ENCODE assay signal across 1 cellular context in the genomic region with DNA sequence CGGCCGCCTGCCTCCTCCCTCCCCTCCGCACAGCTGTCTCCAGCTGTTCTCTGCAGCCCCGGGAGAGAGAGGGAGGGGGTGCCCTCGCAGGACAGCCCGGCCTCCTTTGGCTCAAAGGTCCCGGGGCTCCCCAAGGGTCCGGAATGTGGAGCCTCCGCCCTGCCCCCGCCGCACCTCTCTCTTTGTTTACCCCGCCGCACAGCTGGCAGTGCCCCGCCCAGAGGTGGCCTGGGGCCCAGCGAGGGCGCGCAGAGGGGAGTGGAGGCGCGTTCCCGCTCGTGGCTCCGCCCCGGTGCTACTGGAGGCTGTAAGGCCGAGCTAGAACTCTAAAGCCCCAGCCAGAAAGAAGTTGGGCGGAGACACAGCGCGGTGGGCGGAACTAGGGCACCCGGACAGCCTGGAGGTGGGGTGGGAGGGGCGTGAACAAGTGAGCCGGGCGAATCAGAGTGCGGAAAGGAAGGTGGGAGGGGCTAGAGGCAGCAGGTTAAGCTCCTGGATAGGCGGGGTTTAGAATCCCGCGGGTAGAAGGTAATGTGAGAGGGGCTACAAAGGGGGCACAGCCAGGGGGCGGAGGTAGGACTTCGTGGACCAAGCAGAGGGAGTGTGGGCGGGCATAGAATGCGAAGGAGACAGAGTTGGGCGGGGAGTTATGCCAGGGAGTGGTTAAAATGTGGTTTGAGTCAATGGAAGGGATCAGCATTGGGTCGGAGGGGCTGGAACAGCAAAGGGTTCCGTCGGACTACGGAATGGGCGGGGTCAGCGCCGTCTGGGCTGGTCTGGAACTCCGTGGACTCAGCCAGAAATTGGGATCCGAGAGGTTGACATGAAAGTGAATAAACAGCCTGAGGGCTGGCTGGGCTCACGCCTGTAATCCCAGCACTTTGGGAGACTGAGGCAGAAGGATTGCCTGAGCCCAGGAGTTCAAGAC.
TF ChIP-seq lines count a peak whose summit lies in the region.

No MANE protein-coding gene starts in this region.

TF ChIP-seq in K562, 482 proteins besides CTCF, POLR2A, EP300 and RAD21 (continued from another document and continues in another):
- TF ChIP-seq, protein P1, sequence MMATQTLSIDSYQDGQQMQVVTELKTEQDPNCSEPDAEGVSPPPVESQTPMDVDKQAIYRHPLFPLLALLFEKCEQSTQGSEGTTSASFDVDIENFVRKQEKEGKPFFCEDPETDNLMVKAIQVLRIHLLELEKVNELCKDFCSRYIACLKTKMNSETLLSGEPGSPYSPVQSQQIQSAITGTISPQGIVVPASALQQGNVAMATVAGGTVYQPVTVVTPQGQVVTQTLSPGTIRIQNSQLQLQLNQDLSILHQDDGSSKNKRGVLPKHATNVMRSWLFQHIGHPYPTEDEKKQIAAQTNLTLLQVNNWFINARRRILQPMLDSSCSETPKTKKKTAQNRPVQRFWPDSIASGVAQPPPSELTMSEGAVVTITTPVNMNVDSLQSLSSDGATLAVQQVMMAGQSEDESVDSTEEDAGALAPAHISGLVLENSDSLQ (IDR thresholded peaks at IDR 0.05): 0 out of 2 replicates have a peak, but pooled peaks have one; percentile 26
- peak; percentile 75 for TF ChIP-seq CTBP1 (IDR thresholded peaks at IDR 0.05; ENCODE audit: borderline replicate concordance)
- 0 out of 2 replicates have a peak, but pooled peaks have one; percentile 28 for TF ChIP-seq BHLHE40 (IDR thresholded peaks at IDR 0.05; ENCODE audit: low read length)
- TF ChIP-seq FOXJ2 (tag; IDR thresholded peaks at IDR 0.05): peak; percentile 66; the same call in 1 of the 2 replicates
- TF ChIP-seq, protein P2, sequence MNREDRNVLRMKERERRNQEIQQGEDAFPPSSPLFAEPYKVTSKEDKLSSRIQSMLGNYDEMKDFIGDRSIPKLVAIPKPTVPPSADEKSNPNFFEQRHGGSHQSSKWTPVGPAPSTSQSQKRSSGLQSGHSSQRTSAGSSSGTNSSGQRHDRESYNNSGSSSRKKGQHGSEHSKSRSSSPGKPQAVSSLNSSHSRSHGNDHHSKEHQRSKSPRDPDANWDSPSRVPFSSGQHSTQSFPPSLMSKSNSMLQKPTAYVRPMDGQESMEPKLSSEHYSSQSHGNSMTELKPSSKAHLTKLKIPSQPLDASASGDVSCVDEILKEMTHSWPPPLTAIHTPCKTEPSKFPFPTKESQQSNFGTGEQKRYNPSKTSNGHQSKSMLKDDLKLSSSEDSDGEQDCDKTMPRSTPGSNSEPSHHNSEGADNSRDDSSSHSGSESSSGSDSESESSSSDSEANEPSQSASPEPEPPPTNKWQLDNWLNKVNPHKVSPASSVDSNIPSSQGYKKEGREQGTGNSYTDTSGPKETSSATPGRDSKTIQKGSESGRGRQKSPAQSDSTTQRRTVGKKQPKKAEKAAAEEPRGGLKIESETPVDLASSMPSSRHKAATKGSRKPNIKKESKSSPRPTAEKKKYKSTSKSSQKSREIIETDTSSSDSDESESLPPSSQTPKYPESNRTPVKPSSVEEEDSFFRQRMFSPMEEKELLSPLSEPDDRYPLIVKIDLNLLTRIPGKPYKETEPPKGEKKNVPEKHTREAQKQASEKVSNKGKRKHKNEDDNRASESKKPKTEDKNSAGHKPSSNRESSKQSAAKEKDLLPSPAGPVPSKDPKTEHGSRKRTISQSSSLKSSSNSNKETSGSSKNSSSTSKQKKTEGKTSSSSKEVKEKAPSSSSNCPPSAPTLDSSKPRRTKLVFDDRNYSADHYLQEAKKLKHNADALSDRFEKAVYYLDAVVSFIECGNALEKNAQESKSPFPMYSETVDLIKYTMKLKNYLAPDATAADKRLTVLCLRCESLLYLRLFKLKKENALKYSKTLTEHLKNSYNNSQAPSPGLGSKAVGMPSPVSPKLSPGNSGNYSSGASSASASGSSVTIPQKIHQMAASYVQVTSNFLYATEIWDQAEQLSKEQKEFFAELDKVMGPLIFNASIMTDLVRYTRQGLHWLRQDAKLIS (CRISPR knock-in tag; IDR thresholded peaks at IDR 0.05): peak; percentile 52; the same call in 1 of the 2 replicates
- TF ChIP-seq, protein P3, sequence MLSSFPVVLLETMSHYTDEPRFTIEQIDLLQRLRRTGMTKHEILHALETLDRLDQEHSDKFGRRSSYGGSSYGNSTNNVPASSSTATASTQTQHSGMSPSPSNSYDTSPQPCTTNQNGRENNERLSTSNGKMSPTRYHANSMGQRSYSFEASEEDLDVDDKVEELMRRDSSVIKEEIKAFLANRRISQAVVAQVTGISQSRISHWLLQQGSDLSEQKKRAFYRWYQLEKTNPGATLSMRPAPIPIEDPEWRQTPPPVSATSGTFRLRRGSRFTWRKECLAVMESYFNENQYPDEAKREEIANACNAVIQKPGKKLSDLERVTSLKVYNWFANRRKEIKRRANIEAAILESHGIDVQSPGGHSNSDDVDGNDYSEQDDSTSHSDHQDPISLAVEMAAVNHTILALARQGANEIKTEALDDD (IDR thresholded peaks at IDR 0.05): peak; percentile 12; the same call in 1 of the 2 replicates
- TF ChIP-seq ZNF282 (CRISPR knock-in tag; IDR thresholded peaks at IDR 0.05): no peak
- TF ChIP-seq NR2C2 (CRISPR knock-in tag; IDR thresholded peaks at IDR 0.05): no peak
- TF ChIP-seq NR2C2 (tag; IDR thresholded peaks at IDR 0.05): no peak; the same call in 1 of the 2 replicates
- peak; percentile 44; the same call in 1 of the 2 replicates for TF ChIP-seq MTA3 (IDR thresholded peaks at IDR 0.05; ENCODE audit: borderline replicate concordance)
- TF ChIP-seq, protein P4, sequence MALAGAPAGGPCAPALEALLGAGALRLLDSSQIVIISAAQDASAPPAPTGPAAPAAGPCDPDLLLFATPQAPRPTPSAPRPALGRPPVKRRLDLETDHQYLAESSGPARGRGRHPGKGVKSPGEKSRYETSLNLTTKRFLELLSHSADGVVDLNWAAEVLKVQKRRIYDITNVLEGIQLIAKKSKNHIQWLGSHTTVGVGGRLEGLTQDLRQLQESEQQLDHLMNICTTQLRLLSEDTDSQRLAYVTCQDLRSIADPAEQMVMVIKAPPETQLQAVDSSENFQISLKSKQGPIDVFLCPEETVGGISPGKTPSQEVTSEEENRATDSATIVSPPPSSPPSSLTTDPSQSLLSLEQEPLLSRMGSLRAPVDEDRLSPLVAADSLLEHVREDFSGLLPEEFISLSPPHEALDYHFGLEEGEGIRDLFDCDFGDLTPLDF (CRISPR knock-in tag; IDR thresholded peaks at IDR 0.05): peak; percentile 68; the same call in 1 of the 2 replicates
- TF ChIP-seq HMGN3 (IDR thresholded peaks at IDR 0.05; ENCODE audit: borderline replicate concordance, extremely low read depth, insufficient read length, low read depth, low read length): peak; percentile 74
- TF ChIP-seq ZNF75A (CRISPR knock-in tag; IDR thresholded peaks at IDR 0.05): no peak
- TF ChIP-seq, protein P5, sequence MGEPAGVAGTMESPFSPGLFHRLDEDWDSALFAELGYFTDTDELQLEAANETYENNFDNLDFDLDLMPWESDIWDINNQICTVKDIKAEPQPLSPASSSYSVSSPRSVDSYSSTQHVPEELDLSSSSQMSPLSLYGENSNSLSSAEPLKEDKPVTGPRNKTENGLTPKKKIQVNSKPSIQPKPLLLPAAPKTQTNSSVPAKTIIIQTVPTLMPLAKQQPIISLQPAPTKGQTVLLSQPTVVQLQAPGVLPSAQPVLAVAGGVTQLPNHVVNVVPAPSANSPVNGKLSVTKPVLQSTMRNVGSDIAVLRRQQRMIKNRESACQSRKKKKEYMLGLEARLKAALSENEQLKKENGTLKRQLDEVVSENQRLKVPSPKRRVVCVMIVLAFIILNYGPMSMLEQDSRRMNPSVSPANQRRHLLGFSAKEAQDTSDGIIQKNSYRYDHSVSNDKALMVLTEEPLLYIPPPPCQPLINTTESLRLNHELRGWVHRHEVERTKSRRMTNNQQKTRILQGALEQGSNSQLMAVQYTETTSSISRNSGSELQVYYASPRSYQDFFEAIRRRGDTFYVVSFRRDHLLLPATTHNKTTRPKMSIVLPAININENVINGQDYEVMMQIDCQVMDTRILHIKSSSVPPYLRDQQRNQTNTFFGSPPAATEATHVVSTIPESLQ (CRISPR knock-in tag; IDR thresholded peaks at IDR 0.05): peak; percentile 15; the same call in 1 of the 2 replicates
- TF ChIP-seq, protein P6, sequence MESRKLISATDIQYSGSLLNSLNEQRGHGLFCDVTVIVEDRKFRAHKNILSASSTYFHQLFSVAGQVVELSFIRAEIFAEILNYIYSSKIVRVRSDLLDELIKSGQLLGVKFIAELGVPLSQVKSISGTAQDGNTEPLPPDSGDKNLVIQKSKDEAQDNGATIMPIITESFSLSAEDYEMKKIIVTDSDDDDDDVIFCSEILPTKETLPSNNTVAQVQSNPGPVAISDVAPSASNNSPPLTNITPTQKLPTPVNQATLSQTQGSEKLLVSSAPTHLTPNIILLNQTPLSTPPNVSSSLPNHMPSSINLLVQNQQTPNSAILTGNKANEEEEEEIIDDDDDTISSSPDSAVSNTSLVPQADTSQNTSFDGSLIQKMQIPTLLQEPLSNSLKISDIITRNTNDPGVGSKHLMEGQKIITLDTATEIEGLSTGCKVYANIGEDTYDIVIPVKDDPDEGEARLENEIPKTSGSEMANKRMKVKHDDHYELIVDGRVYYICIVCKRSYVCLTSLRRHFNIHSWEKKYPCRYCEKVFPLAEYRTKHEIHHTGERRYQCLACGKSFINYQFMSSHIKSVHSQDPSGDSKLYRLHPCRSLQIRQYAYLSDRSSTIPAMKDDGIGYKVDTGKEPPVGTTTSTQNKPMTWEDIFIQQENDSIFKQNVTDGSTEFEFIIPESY (CRISPR knock-in tag; IDR thresholded peaks at IDR 0.05): 0 out of 2 replicates have a peak, but pooled peaks have one; percentile 41
- TF ChIP-seq ZFP30 (CRISPR knock-in tag; IDR thresholded peaks at IDR 0.05; ENCODE audit: borderline replicate concordance): no peak
- 0 out of 2 replicates have a peak, but pooled peaks have one; percentile 10 for TF ChIP-seq ESRRA (IDR thresholded peaks at IDR 0.05; ENCODE audit: borderline replicate concordance, low read depth)
- TF ChIP-seq, protein P7, sequence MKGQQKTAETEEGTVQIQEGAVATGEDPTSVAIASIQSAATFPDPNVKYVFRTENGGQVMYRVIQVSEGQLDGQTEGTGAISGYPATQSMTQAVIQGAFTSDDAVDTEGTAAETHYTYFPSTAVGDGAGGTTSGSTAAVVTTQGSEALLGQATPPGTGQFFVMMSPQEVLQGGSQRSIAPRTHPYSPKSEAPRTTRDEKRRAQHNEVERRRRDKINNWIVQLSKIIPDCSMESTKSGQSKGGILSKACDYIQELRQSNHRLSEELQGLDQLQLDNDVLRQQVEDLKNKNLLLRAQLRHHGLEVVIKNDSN (CRISPR knock-in tag; IDR thresholded peaks at IDR 0.05): 0 out of 2 replicates have a peak, but pooled peaks have one; percentile 7
- TF ChIP-seq EGR1 (conservative IDR thresholded peaks at IDR 0.05): peak; percentile 42; the same call in 1 of the 2 replicates
- TF ChIP-seq, protein P8, sequence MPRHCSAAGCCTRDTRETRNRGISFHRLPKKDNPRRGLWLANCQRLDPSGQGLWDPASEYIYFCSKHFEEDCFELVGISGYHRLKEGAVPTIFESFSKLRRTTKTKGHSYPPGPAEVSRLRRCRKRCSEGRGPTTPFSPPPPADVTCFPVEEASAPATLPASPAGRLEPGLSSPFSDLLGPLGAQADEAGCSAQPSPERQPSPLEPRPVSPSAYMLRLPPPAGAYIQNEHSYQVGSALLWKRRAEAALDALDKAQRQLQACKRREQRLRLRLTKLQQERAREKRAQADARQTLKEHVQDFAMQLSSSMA (CRISPR knock-in tag; IDR thresholded peaks at IDR 0.05): peak; percentile 30; the same call in 1 of the 2 replicates
- TF ChIP-seq XRCC5 (IDR thresholded peaks at IDR 0.05; ENCODE audit: low read depth, low read length): 0 out of 2 replicates have a peak, but pooled peaks have one; percentile 43
- TF ChIP-seq TOE1 (IDR thresholded peaks at IDR 0.05; ENCODE audit: borderline replicate concordance): peak; percentile 33; the same call in 1 of the 2 replicates
- TF ChIP-seq TOE1 (CRISPR knock-in tag; IDR thresholded peaks at IDR 0.05; ENCODE audit: borderline replicate concordance, low read depth): no peak
- TF ChIP-seq ZNF239 (CRISPR knock-in tag; IDR thresholded peaks at IDR 0.05): no peak
- TF ChIP-seq, protein P9, sequence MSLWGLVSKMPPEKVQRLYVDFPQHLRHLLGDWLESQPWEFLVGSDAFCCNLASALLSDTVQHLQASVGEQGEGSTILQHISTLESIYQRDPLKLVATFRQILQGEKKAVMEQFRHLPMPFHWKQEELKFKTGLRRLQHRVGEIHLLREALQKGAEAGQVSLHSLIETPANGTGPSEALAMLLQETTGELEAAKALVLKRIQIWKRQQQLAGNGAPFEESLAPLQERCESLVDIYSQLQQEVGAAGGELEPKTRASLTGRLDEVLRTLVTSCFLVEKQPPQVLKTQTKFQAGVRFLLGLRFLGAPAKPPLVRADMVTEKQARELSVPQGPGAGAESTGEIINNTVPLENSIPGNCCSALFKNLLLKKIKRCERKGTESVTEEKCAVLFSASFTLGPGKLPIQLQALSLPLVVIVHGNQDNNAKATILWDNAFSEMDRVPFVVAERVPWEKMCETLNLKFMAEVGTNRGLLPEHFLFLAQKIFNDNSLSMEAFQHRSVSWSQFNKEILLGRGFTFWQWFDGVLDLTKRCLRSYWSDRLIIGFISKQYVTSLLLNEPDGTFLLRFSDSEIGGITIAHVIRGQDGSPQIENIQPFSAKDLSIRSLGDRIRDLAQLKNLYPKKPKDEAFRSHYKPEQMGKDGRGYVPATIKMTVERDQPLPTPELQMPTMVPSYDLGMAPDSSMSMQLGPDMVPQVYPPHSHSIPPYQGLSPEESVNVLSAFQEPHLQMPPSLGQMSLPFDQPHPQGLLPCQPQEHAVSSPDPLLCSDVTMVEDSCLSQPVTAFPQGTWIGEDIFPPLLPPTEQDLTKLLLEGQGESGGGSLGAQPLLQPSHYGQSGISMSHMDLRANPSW (CRISPR knock-in tag; IDR thresholded peaks at IDR 0.05): no peak
- peak; percentile 89; the same call in 1 of the 2 replicates for TF ChIP-seq HDGF (IDR thresholded peaks at IDR 0.05)
- no peak for TF ChIP-seq NFXL1 (CRISPR knock-in tag; IDR thresholded peaks at IDR 0.05)
- TF ChIP-seq, protein P10, sequence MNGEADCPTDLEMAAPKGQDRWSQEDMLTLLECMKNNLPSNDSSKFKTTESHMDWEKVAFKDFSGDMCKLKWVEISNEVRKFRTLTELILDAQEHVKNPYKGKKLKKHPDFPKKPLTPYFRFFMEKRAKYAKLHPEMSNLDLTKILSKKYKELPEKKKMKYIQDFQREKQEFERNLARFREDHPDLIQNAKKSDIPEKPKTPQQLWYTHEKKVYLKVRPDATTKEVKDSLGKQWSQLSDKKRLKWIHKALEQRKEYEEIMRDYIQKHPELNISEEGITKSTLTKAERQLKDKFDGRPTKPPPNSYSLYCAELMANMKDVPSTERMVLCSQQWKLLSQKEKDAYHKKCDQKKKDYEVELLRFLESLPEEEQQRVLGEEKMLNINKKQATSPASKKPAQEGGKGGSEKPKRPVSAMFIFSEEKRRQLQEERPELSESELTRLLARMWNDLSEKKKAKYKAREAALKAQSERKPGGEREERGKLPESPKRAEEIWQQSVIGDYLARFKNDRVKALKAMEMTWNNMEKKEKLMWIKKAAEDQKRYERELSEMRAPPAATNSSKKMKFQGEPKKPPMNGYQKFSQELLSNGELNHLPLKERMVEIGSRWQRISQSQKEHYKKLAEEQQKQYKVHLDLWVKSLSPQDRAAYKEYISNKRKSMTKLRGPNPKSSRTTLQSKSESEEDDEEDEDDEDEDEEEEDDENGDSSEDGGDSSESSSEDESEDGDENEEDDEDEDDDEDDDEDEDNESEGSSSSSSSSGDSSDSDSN (IDR thresholded peaks at IDR 0.05; ENCODE audit: borderline replicate concordance in 1 of 2, low read depth in 2 of 2, low read length in 2 of 2): no peak
- TF ChIP-seq PTTG1 (tag; IDR thresholded peaks at IDR 0.05; ENCODE audit: low read depth): no peak
- TF ChIP-seq, protein P11, sequence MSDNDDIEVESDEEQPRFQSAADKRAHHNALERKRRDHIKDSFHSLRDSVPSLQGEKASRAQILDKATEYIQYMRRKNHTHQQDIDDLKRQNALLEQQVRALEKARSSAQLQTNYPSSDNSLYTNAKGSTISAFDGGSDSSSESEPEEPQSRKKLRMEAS (CRISPR knock-in tag; IDR thresholded peaks at IDR 0.05): peak; percentile 58; the same call in 1 of the 2 replicates
